In the genomic region with DNA sequence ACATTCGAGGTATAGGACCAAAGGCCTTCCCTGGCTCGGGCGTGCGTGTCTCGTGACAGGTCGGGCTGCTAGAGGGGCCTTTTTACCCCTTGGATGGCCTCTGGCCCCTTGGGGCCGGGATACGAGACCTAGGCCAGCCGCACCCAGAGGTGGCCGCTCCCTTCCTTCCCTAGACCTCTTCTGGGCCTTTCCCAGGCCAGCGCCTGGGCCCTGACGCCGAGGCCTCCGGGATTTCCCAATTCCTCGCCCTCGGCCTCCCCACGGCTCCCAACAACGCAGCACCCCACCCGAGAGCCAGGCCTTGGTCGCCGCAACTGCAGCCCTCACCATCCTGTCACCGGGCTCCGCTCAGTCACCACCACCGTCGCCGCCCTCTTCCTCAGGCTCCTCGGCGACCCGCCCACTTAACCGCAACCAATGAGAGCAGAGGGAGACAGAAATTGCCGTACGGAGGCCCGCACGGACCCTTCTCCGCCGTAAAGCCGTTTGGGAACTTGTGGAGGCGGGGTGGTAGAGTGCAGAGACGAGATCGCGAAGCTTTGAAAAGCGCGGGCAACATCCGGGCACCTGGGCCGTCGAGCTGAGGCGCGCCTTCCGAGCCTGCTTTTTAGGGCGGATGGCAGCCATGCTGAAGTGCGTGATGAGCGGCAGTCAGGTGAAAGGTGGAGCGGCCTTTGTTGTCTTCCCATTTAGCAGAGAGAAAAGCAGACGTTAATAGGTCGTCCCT, we compare ENCODE assay signal across 8 cellular contexts. TPM values are rescaled to one million over a fixed set of nuclear protein-coding genes. Genes with fewer than 3 reads are reported as not detected.
A peak's percentile ranks its signal among the peaks of the same experiment; 100 is the strongest.
DNase-seq lines count a peak whose midpoint lies in the region; ATAC-seq, FAIRE-seq and TF ChIP-seq lines count a peak whose summit lies in the region.

A gene (plus strand): TSS at position 610 of the 727 bp plus-strand sequence. CDS start 7 bp downstream, at position 617.
A gene (minus strand): TSS at position 390 of the 727 bp plus-strand sequence. CDS start 60 bp downstream, at position 330.

- TF ChIP-seq POLR2A in GM12891 (IDR thresholded peaks at IDR 0.05; ENCODE audit: low read depth, low read length) = peak; percentile 96
- peak; percentile 76 to 89 for TF ChIP-seq POLR2A in tibial nerve (IDR thresholded peaks at IDR 0.05)

- peak; percentile 94 for ATAC-seq in HG02798 (IDR thresholded peaks at IDR 0.05; ENCODE audit: poor library complexity, unreplicated experiment)

- peaks cover 26% of the 10 kb centered on the region for H3K79me2 ChIP-seq in parathyroid adenoma

- FAIRE-seq in GM12891 (lab: Jason Lieb, UNC) = peak; percentile 96

- H3K4me1 ChIP-seq in adipocyte (ENCODE audit: control insufficient read depth, insufficient read depth, low read length) = peaks cover 34% of the 10 kb centered on the region
- peaks cover 9% of the 10 kb centered on the region for H3K4me1 ChIP-seq in cardiac muscle cell (ENCODE audit: low read depth)
- H3K4me1 ChIP-seq in parathyroid adenoma = peaks cover 6% of the 10 kb centered on the region
- peaks cover 3 to 43% (median 22%) of the 10 kb centered on the region in 4 donors for H3K4me1 ChIP-seq in tibial nerve

- WGBS in tibial nerve, 2 donors = 1 to 2% methylated on average over 49 to 54 of the region's 55 CpGs

- H3K4me3 ChIP-seq in adipocyte (ENCODE audit: low read length) (peak within 1 kb of the TSS; percentile 94), cardiac muscle cell (peak within 1 kb of the TSS; percentile 82), parathyroid adenoma (ENCODE audit: low read depth, low read length) (peak within 1 kb of the TSS; percentile 92), tibial nerve (peak within 1 kb of the TSS; percentile 89 to 100 (median 94))

- no peak for TF ChIP-seq CTCF in cardiac muscle cell (IDR thresholded peaks at IDR 0.05; ENCODE audit: low read depth, low read length)
- no peak for TF ChIP-seq CTCF in parathyroid adenoma (IDR thresholded peaks at IDR 0.05)
- peak in 1 of 5 experiments; percentile 51 for TF ChIP-seq CTCF in tibial nerve (IDR thresholded peaks at IDR 0.05)

- H3K9ac ChIP-seq in adipocyte (ENCODE audit: low read length) = peak within 1 kb of the TSS; percentile 92
- peak within 1 kb of the TSS; percentile 62 for H3K9ac ChIP-seq in parathyroid adenoma

- no peaks in the 10 kb centered on the region for H3K36me3 ChIP-seq in adipocyte (ENCODE audit: control insufficient read depth, insufficient read depth, low read length, severe bottlenecking)
- no peaks in the 10 kb centered on the region for H3K36me3 ChIP-seq in cardiac muscle cell
- no peaks in the 10 kb centered on the region for H3K36me3 ChIP-seq in parathyroid adenoma (ENCODE audit: control insufficient read depth, insufficient read depth, low read length)
- peaks cover 0 to 5% (median 0%) of the 10 kb centered on the region in 3 donors for H3K36me3 ChIP-seq in tibial nerve

- no peaks in the 10 kb centered on the region for H3K9me3 ChIP-seq in adipocyte (ENCODE audit: control insufficient read depth, low read length)
- no peaks in the 10 kb centered on the region for H3K9me3 ChIP-seq in cardiac muscle cell (ENCODE audit: low read depth)
- H3K9me3 ChIP-seq in parathyroid adenoma (ENCODE audit: control insufficient read depth, low read length) = no peaks in the 10 kb centered on the region
- H3K9me3 ChIP-seq in tibial nerve = no peaks in the 10 kb centered on the region

- peak; percentile 94 to 98 for TF ChIP-seq EP300 in tibial nerve (IDR thresholded peaks at IDR 0.05)

- no peaks in the 10 kb centered on the region for H3K27me3 ChIP-seq in adipocyte (replicated peaks; ENCODE audit: control insufficient read depth, insufficient read depth, low read length)
- H3K27me3 ChIP-seq in cardiac muscle cell = no peaks in the 10 kb centered on the region
- no peaks in the 10 kb centered on the region for H3K27me3 ChIP-seq in parathyroid adenoma (ENCODE audit: control insufficient read depth, insufficient read depth, low read length)
- no peaks in the 10 kb centered on the region for H3K27me3 ChIP-seq in tibial nerve

- DNase-seq in GM12891 (ENCODE audit: insufficient read length, low spot score) = peak; percentile 81
- peak; percentile 99 for DNase-seq in NCI-H1417 treated with DMSO at 0.1 percent for 48 hours (lab: John Stamatoyannopoulos, UW)
- peak; percentile 95 to 98 for DNase-seq in SW 1271 (lab: John Stamatoyannopoulos, UW)
- DNase-seq in adipocyte (ENCODE audit: low read depth) = peak; percentile 99
- DNase-seq in cardiac muscle cell (ENCODE audit: low read depth in 1 of 2, low spot score in 1 of 2) = peak; percentile 97 to 98
- DNase-seq in tibial nerve (ENCODE audit: low spot score in 2 of 2) = peak; percentile 96 to 97

- peak within 1 kb of the TSS; percentile 64 for H3K4me2 ChIP-seq in parathyroid adenoma (ENCODE audit: low read length)

- H3K27ac ChIP-seq in cardiac muscle cell (peak within 1 kb of the TSS; percentile 90), parathyroid adenoma (peak within 1 kb of the TSS; percentile 75), tibial nerve (peak within 1 kb of the TSS; percentile 85 to 98 (median 92))

- peak within 1 kb of the TSS; percentile 91 for H2AFZ ChIP-seq in parathyroid adenoma

TF ChIP-seq in GM12891, 5 proteins besides CTCF, POLR2A, EP300 and RAD21:
- TF ChIP-seq SPI1 (IDR thresholded peaks at IDR 0.05; ENCODE audit: low read depth, low read length) (0 out of 2 replicates have a peak, but pooled peaks have one; percentile 8), POU2F2 (IDR thresholded peaks at IDR 0.05; ENCODE audit: low read depth, low read length) (peak; percentile 78; the same call in 1 of the 2 replicates), POLR2AphosphoS5 (IDR thresholded peaks at IDR 0.05; ENCODE audit: low read depth, low read length) (peak; percentile 95), TAF1 (IDR thresholded peaks at IDR 0.05; ENCODE audit: low read depth, low read length) (peak; percentile 89), PAX5 (IDR thresholded peaks at IDR 0.05; ENCODE audit: insufficient read depth, low read length, severe bottlenecking) (no peak)
TF ChIP-seq in GM12891: peak in this region for 4.

RNA-seq across cellular contexts. Expression of the first gene that starts in this region (rescaled TPM):
- 0.32 TPM for polyA plus RNA-seq in GM12891 (2012; ENCODE audit: low read depth, missing spikeins)
- total RNA-seq in cardiac muscle cell = 0.21 and 1.1 TPM in 2 replicates
- 1.5 and 2.3 TPM in 2 replicates for polyA plus RNA-seq in cardiac muscle cell
- total RNA-seq in tibial nerve = 1 to 10 TPM in 1 of 4 donors, under 1 TPM in 3; 0.30 to 2.4 (median 0.71) TPM

RNA-seq across cellular contexts. Expression of the second gene that starts in this region (rescaled TPM):
- 113 TPM for polyA plus RNA-seq in GM12891 (2012; ENCODE audit: low read depth, missing spikeins)
- 57.7 and 70.1 TPM in 2 replicates for total RNA-seq in cardiac muscle cell
- polyA plus RNA-seq in cardiac muscle cell = 170 and 179 TPM in 2 replicates
- total RNA-seq in tibial nerve = 100 to 1,000 TPM in 1 of 4 donors, 10 to 100 TPM in 3; 66.6 to 142 (median 82.9) TPM

Comparison
In these comparisons a context has a peak if more than half of its experiments do, and no peak if none do; other contexts are left out.
1. Peak in every context shown above with its lines: DNase-seq, ATAC-seq, H3K4me3 ChIP-seq and H3K27ac ChIP-seq.